Comparison of ENCODE assay signal across 8 cellular contexts in genomic region chr2:218710687-218711549, GRCh38. TPM values are rescaled to one million over a fixed set of nuclear protein-coding genes. Genes with fewer than 3 reads are reported as not detected.
DNase-seq lines count a peak whose midpoint lies in the region; FAIRE-seq and TF ChIP-seq lines count a peak whose summit lies in the region.

TTLL4 (plus strand) TSS chr2:218710835; CDS start chr2:218737677, 26,842 bp downstream.

- TF ChIP-seq CTCF in GM06990 (IDR thresholded peaks at IDR 0.05; ENCODE audit: insufficient read depth, low read length, poor library complexity, severe bottlenecking) (peak; percentile 76), HFF-Myc (IDR thresholded peaks at IDR 0.05; ENCODE audit: low read depth, low read length, missing control alignments) (peak; percentile 73), neutrophil (IDR thresholded peaks at IDR 0.05) (peak; percentile 96)

- H3K4me3 ChIP-seq in GM06990 (replicated peaks; ENCODE audit: low read depth, low read length) (peak within 1 kb of the TSS; percentile 92), HFF-Myc (replicated peaks; ENCODE audit: low read depth, low read length) (peak within 1 kb of the TSS; percentile 83), neutrophil (ENCODE audit: low read depth in 1 of 2, low read length in 1 of 2) (peak within 1 kb of the TSS; percentile 75 to 86)

- no peaks in the 10 kb centered on the region for H3K9me3 ChIP-seq in neutrophil

- in situ Hi-C loops in SK-MEL-5 (cut with HindIII; ENCODE audit: low pct_unique_long_range_greater_than_20kb, low sequenced_read_pairs) = no loop called here

- peaks cover 15 to 18% of the 10 kb centered on the region in 2 experiments for H3K4me1 ChIP-seq in neutrophil (ENCODE audit: control insufficient read depth in 1 of 2, insufficient read depth in 1 of 2, low read depth in 1 of 2, low read length in 1 of 2)

- H3K27ac ChIP-seq in neutrophil (peak within 1 kb of the TSS; percentile 85), substantia nigra (ENCODE audit: low read depth, low read length, poor library complexity, severe bottlenecking) (peak within 1 kb of the TSS; percentile 88)

- H3K27me3 ChIP-seq in GM06990 (replicated peaks; ENCODE audit: control insufficient read depth, insufficient read depth, low read length) (no peaks in the 10 kb centered on the region), neutrophil (peaks cover 4% of the 10 kb centered on the region)

- DNase-seq in GM06990 (ENCODE audit: extremely low read depth, insufficient read length) (peak; percentile 97), HFF-Myc (ENCODE audit: extremely low read depth, low read depth) (peak; percentile 79), MV-4-11 (lab: John Stamatoyannopoulos, UW) (peak; percentile 97), SK-MEL-5 (ENCODE audit: low read depth, low spot score) (peak; percentile 96), frontal cortex (ENCODE audit: low spot score in 2 of 2) (peak; percentile 94 to 98), substantia nigra (lab: John Stamatoyannopoulos, UW) (peak; percentile 85 to 99 (median 97))
- peak; percentile 98 for DNase-seq in activated naive CD4-positive, alpha-beta T cell treated with Interleukin-2 at 50 U/mL for 16 hours

- FAIRE-seq in frontal cortex (lab: Jason Lieb, UNC) = no peak

- H3K36me3 ChIP-seq in GM06990 (ENCODE audit: control insufficient read depth, insufficient read depth, low read length) (no peaks in the 10 kb centered on the region), neutrophil (no peaks in the 10 kb centered on the region)

RNA-seq across cellular contexts. Expression of gene TTLL4, which starts in this region (rescaled TPM):
- total RNA-seq in SK-MEL-5 (2014; rRNA removed; shearing (Covaris generic)) = 32.3 and 41.4 TPM in 2 replicates
- 44.0 and 58.6 TPM in 2 replicates for polyA plus RNA-seq in SK-MEL-5 (2015; cell fraction: cytosol; rRNA removed)
- polyA plus RNA-seq in SK-MEL-5 (2015; cell fraction: nucleus; rRNA removed) = 349 and 372 TPM in 2 replicates
- total RNA-seq in frontal cortex = 9.8 TPM

Comparison
In these comparisons a context has a peak if more than half of its experiments do, and no peak if none do; other contexts are left out.
1. Peak in every context shown above with its lines: DNase-seq, H3K4me3 ChIP-seq and H3K27ac ChIP-seq.